Comparison of ENCODE assay signal across 24 cellular contexts in genomic region chr9:83362341-83362995, GRCh38.
"Had no signal": no experiment of that assay in that cellular context is flagged by ENCODE, and none has a peak within 500 bp of the region (broad histone marks: within the 10 kb centered on the region; RNA-seq: fewer than 3 reads in every experiment).

No MANE protein-coding gene starts in this region.

- H3K27me3 Mint-ChIP-seq: dendritic cell treated with granulocyte-macrophage colony-stimulating factor and Interleukin-4, amounts not matched to agents 40 ng/mL and 50 ng/mL, for 4 days; effector memory CD8-positive, alpha-beta T cell; naive B cell; natural killer cell treated with Interleukin-12 subunit alpha and Interleukin-12 subunit beta and Interleukin-15 and Interleukin-18, amount 100 ng/mL, for 72 hours had no signal

- ATAC-seq: effector memory CD8-positive, alpha-beta T cell; left ventricle myocardium superior; lower lobe of right lung; mucosa of descending colon; natural killer cell treated with Interleukin-12 subunit alpha and Interleukin-12 subunit beta and Interleukin-15 and Interleukin-18, amount 100 ng/mL, for 72 hours; stimulated activated effector memory CD8-positive, alpha-beta T cell treated with anti-CD3 and anti-CD28 coated beads, Interleukin-12 subunit alpha, Interleukin-12 subunit beta, amount 100 ng/mL, for 72 hours had no signal

- H3K27ac Mint-ChIP-seq: dendritic cell treated with granulocyte-macrophage colony-stimulating factor and Interleukin-4, amounts not matched to agents 40 ng/mL and 50 ng/mL, for 4 days; effector memory CD8-positive, alpha-beta T cell; natural killer cell treated with Interleukin-12 subunit alpha and Interleukin-12 subunit beta and Interleukin-15 and Interleukin-18, amount 100 ng/mL, for 72 hours; stimulated activated effector memory CD8-positive, alpha-beta T cell treated with anti-CD3 and anti-CD28 coated beads, Interleukin-12 subunit alpha, Interleukin-12 subunit beta, amount 100 ng/mL, for 72 hours had no signal

- H3K9me3 ChIP-seq: colonic mucosa, lower lobe of right lung, mucosa of descending colon, prostate gland, right atrium auricular region, sigmoid colon, stomach, thyroid gland, vagina had no signal

- H3K4me3 Mint-ChIP-seq: dendritic cell treated with granulocyte-macrophage colony-stimulating factor and Interleukin-4, amounts not matched to agents 40 ng/mL and 50 ng/mL, for 4 days; effector memory CD8-positive, alpha-beta T cell; naive B cell; natural killer cell treated with Interleukin-12 subunit alpha and Interleukin-12 subunit beta and Interleukin-15 and Interleukin-18, amount 100 ng/mL, for 72 hours; neural crest cell; stimulated activated effector memory CD8-positive, alpha-beta T cell treated with anti-CD3 and anti-CD28 coated beads, Interleukin-12 subunit alpha, Interleukin-12 subunit beta, amount 100 ng/mL, for 72 hours had no signal

- H3K27ac ChIP-seq: colonic mucosa, lower lobe of right lung, prostate gland, right atrium auricular region, sigmoid colon, stomach, thyroid gland, vagina had no signal

- DNase-seq: colonic mucosa; effector memory CD8-positive, alpha-beta T cell; hypothalamus; left ventricle myocardium superior; lower lobe of right lung; mucosa of descending colon; naive B cell; nucleus accumbens; sigmoid colon; stimulated activated CD4-positive, alpha-beta T cell treated with anti-CD3 and anti-CD28 coated beads, Interleukin-2, amount 100 ng/mL, for 24 hours; stimulated activated CD4-positive, alpha-beta T cell treated with anti-CD3 and anti-CD28 coated beads, Interleukin-4, amount 100 ng/mL, for 24 hours; stimulated activated naive CD4-positive, alpha-beta T cell treated with Interleukin-2 at 50 U/mL for 16 hours; stomach; thyroid gland; trophoblast cell had no signal

- FAIRE-seq: frontal cortex, keratinocyte had no signal

- H3K36me3 ChIP-seq: colonic mucosa, lower lobe of right lung, prostate gland, right atrium auricular region, sigmoid colon, stomach, thyroid gland, vagina had no signal

- H3K9me3 Mint-ChIP-seq: natural killer cell treated with Interleukin-12 subunit alpha and Interleukin-12 subunit beta and Interleukin-15 and Interleukin-18, amount 100 ng/mL, for 72 hours had no signal

- H3K27me3 ChIP-seq: colonic mucosa, right atrium auricular region, sigmoid colon, stomach, thyroid gland, vagina had no signal

- H3K4me3 ChIP-seq: colonic mucosa, lower lobe of right lung, mucosa of descending colon, prostate gland, right atrium auricular region, sigmoid colon, stomach, thyroid gland, vagina had no signal

- H3K36me3 Mint-ChIP-seq: naive B cell; natural killer cell treated with Interleukin-12 subunit alpha and Interleukin-12 subunit beta and Interleukin-15 and Interleukin-18, amount 100 ng/mL, for 72 hours; stimulated activated effector memory CD8-positive, alpha-beta T cell treated with anti-CD3 and anti-CD28 coated beads, Interleukin-12 subunit alpha, Interleukin-12 subunit beta, amount 100 ng/mL, for 72 hours had no signal

- H3K4me1 Mint-ChIP-seq: naive B cell; neural crest cell; stimulated activated effector memory CD8-positive, alpha-beta T cell treated with anti-CD3 and anti-CD28 coated beads, Interleukin-12 subunit alpha, Interleukin-12 subunit beta, amount 100 ng/mL, for 72 hours had no signal

- H3K4me1 ChIP-seq: colonic mucosa, lower lobe of right lung, prostate gland, right atrium auricular region, sigmoid colon, stomach, vagina had no signal
